In genomic region chr12:107320929-107321618, GRCh38 we compare ENCODE assay signal across 8 cellular contexts.
DNase-seq lines count a peak whose midpoint lies in the region; ATAC-seq lines count a peak whose summit lies in the region.

No MANE protein-coding gene starts in this region.

- no peaks in the 10 kb centered on the region for H3K36me3 Mint-ChIP-seq in naive B cell
- H3K36me3 Mint-ChIP-seq in stimulated activated naive CD8-positive, alpha-beta T cell treated with anti-CD3 and anti-CD28 coated beads, Interleukin-15, Interleukin-2, amounts not matched to agents 100 ng/mL and 50 ng/mL, for 24 hours (ENCODE audit: low read depth): peaks cover 5% of the 10 kb centered on the region

- DNase-seq in NCI-H1694 treated with DMSO at 0.1 percent for 48 hours (lab: John Stamatoyannopoulos, UW): peak; percentile 49
- DNase-seq in NCI-H1694 (lab: John Stamatoyannopoulos, UW): no peak
- peak; percentile 80 for DNase-seq in activated CD4-positive, alpha-beta T cell treated with anti-CD3 and anti-CD28 coated beads, Interleukin-2, amount 50 U/mL, for 1 hour
- DNase-seq in effector CD4-positive, alpha-beta T cell: peak; percentile 59
- DNase-seq in naive B cell: no peak
- no peak for DNase-seq in NCI-H226

- no peaks in the 10 kb centered on the region for H3K9me3 Mint-ChIP-seq in naive B cell
- H3K9me3 Mint-ChIP-seq in stimulated activated naive CD8-positive, alpha-beta T cell treated with anti-CD3 and anti-CD28 coated beads, Interleukin-15, Interleukin-2, amounts not matched to agents 100 ng/mL and 50 ng/mL, for 24 hours: no peaks in the 10 kb centered on the region

- peaks cover 22 to 36% (median 35%) of the 10 kb centered on the region in 3 donors for H3K4me1 Mint-ChIP-seq in naive B cell
- peaks cover 50% of the 10 kb centered on the region for H3K4me1 Mint-ChIP-seq in stimulated activated naive CD8-positive, alpha-beta T cell treated with anti-CD3 and anti-CD28 coated beads, Interleukin-15, Interleukin-2, amounts not matched to agents 100 ng/mL and 50 ng/mL, for 24 hours (ENCODE audit: low read depth)

- H3K27me3 Mint-ChIP-seq in naive B cell: peaks cover 43 to 65% (median 54%) of the 10 kb centered on the region in 3 donors
- peaks cover 7% of the 10 kb centered on the region for H3K27me3 Mint-ChIP-seq in stimulated activated naive CD8-positive, alpha-beta T cell treated with anti-CD3 and anti-CD28 coated beads, Interleukin-15, Interleukin-2, amounts not matched to agents 100 ng/mL and 50 ng/mL, for 24 hours

- H3K4me3 Mint-ChIP-seq in naive B cell: peak overlapping the region; percentile 73 to 96 (median 87)
- peak overlapping the region; percentile 94 for H3K4me3 Mint-ChIP-seq in stimulated activated naive CD8-positive, alpha-beta T cell treated with anti-CD3 and anti-CD28 coated beads, Interleukin-15, Interleukin-2, amounts not matched to agents 100 ng/mL and 50 ng/mL, for 24 hours

- ATAC-seq in naive B cell (ENCODE audit: low read depth in 2 of 2) (peak in 1 of 2 donors; percentile 16), HG03342 (IDR thresholded peaks at IDR 0.05; ENCODE audit: unreplicated experiment) (no peak)

- peak overlapping the region in 2 of 6 donors; percentile 19 to 24 for H3K27ac Mint-ChIP-seq in naive B cell
- H3K27ac Mint-ChIP-seq in stimulated activated naive CD8-positive, alpha-beta T cell treated with anti-CD3 and anti-CD28 coated beads, Interleukin-15, Interleukin-2, amounts not matched to agents 100 ng/mL and 50 ng/mL, for 24 hours: peak overlapping the region; percentile 98

Comparison
In these comparisons a context has a peak if more than half of its experiments do, and no peak if none do; other contexts are left out.
1. DNase-seq: peak in NCI-H1694 treated with DMSO at 0.1 percent for 48 hours (single experiment), activated CD4-positive, alpha-beta T cell treated with anti-CD3 and anti-CD28 coated beads, Interleukin-2, amount 50 U/mL, for 1 hour (single experiment) and effector CD4-positive, alpha-beta T cell (single experiment); none in NCI-H1694 (single experiment), naive B cell (single experiment) and NCI-H226 (single experiment).